10 cellular contexts compared by ENCODE assay signal in the genomic region with DNA sequence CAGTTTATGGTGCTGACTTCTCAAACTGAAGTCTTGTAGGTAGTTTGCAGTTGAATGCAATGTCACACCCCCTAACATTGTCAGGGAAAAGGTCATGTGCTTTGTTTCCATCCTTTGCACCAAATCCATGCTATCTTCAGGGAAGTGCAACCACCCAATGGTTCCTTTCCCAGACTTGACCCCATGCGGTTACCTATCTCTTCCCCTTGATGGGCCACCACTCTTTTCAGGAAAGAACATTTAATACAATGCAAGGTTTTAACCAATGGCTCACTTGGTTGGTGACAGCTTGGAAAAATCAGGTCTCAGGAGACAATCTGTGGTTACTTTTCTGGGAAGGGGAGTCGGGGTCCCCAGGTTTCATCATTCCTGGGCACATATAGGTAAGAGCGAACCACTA. TPM values are rescaled to one million over a fixed set of nuclear protein-coding genes. Genes with fewer than 3 reads are reported as not detected.
DNase-seq lines count a peak whose midpoint lies in the region; ATAC-seq and TF ChIP-seq lines count a peak whose summit lies in the region.
"Had no signal": no experiment of that assay in that cellular context is flagged by ENCODE, and none has a peak within 500 bp of the region (broad histone marks: within the 10 kb centered on the region; RNA-seq: fewer than 3 reads in every experiment).

No MANE protein-coding gene starts in this region.

- no peaks in the 10 kb centered on the region for H3K27me3 ChIP-seq in SK-N-SH (ENCODE audit: insufficient read depth)
- no peaks in the 10 kb centered on the region for H3K27me3 ChIP-seq in PC-9 (ENCODE audit: insufficient read depth, low read depth)
- H3K27me3 ChIP-seq in psoas muscle (ENCODE audit: insufficient read depth in 3 of 3, low read length in 2 of 3), result peaks cover 0 to 5% (median 0%) of the 10 kb centered on the region in 3 donors

- TF ChIP-seq EP300 in SK-N-SH (IDR thresholded peaks at IDR 0.05; ENCODE audit: borderline replicate concordance in 1 of 2, low read depth in 1 of 2, low read length in 1 of 2), result no peak

- H3K9ac ChIP-seq in SK-N-SH, result no peak overlapping the region

- H3K79me2 ChIP-seq in SK-N-SH (ENCODE audit: insufficient read depth), result peaks cover 5% of the 10 kb centered on the region; the same call in 1 of the 2 replicates
- H3K79me2 ChIP-seq in PC-9 (ENCODE audit: low read depth), result peaks cover 70% of the 10 kb centered on the region

- H3K27ac ChIP-seq in SK-N-SH (ENCODE audit: low read depth in 2 of 2, low read length in 1 of 2) (no peak overlapping the region), PC-9 (no peak overlapping the region), psoas muscle (no peak overlapping the region)
- H3K27ac ChIP-seq: 22Rv1 had no signal

- H3K9me2 ChIP-seq in SK-N-SH (no peaks in the 10 kb centered on the region), PC-9 (ENCODE audit: insufficient read depth) (no peaks in the 10 kb centered on the region)

- H3K4me3 ChIP-seq in SK-N-SH (ENCODE audit: low read depth in 2 of 2, low read length in 1 of 2) (peak overlapping the region; percentile 72 to 76; a peak in 2 of 4 replicates), PC-9 (peak overlapping the region; percentile 92), fibroblast of the aortic adventitia (ENCODE audit: low read depth, low read length) (peak overlapping the region; percentile 76), psoas muscle (peak overlapping the region; percentile 88)

- H2AFZ ChIP-seq in SK-N-SH (ENCODE audit: low read depth) (no peak overlapping the region), PC-9 (no peak overlapping the region)

- intact Hi-C loops in PC-9 (cut with micrococcal nuclease; ENCODE audit: unreplicated experiment) (no loop called here), psoas muscle (cut with DNase I) (loop anchor here (2.0 to 10.0 kb wide), 3 partner anchors 43 to 103 kb away; no protein-coding TSS in a partner anchor)

- POLR2A ChIA-PET in SK-N-SH (lab: Yijun Ruan, JAX), result interaction anchor here (1.2 kb wide), 1 partner anchor 41 kb away, joined by 3 read pairs; no protein-coding TSS in a partner anchor
- POLR2A ChIA-PET in PC-9 (lab: Charles Lee; ENCODE audit: unreplicated experiment), result interaction anchor here (0.9 to 1.0 kb wide), 3 partner anchors 9 to 190 kb away, joined by 3 to 5 read pairs (median 4); no protein-coding TSS in a partner anchor

- BruUV-seq in PC-9 (replicated peaks; lab: Mats Ljungman, UMichigan), result no TSS peak

- DNase-seq in SK-N-SH (no peak), PC-9 (no peak), fibroblast of the aortic adventitia (ENCODE audit: low read depth) (no peak), psoas muscle (no peak), NAMALWA (ENCODE audit: low spot score) (no peak), SHP77 treated with DMSO at 0.1 percent for 48 hours (lab: John Stamatoyannopoulos, UW) (no peak), cerebellum (ENCODE audit: low spot score) (no peak)

- no peaks in the 10 kb centered on the region for H3F3A ChIP-seq in SK-N-SH (replicated peaks; ENCODE audit: insufficient read depth)
- peaks cover 3% of the 10 kb centered on the region; the same call in 1 of the 2 replicates for H3F3A ChIP-seq in PC-9 (ENCODE audit: insufficient read depth, low read depth)

- H3K36me3 ChIP-seq in SK-N-SH (replicated peaks in 1 of 2; ENCODE audit: control insufficient read depth in 1 of 2, insufficient read depth in 2 of 2, low read length in 1 of 2) (no peaks in the 10 kb centered on the region), PC-9 (ENCODE audit: low read depth) (0 out of 2 replicates have a peak, but pooled peaks cover 9% of the 10 kb centered on the region), psoas muscle (ENCODE audit: insufficient read depth in 1 of 2, low read depth in 1 of 2) (no peaks in the 10 kb centered on the region)

- no peak for ATAC-seq in SK-N-SH treated with all-trans-retinoic acid at 6 μM for 48 hours
- no peak for ATAC-seq in psoas muscle
- ATAC-seq: activated CD4-positive, CD25-positive, alpha-beta regulatory T cell treated with anti-CD3 and anti-CD28 coated beads, Interleukin-2, amount 50 U/mL, for 24 hours had no signal

- CTCF ChIA-PET in SK-N-SH (lab: Yijun Ruan, JAX), result interaction anchor here (0.9 to 13.4 kb wide), 12 partner anchors 9 to 368 kb away, joined by 3 to 240 read pairs (median 6); no protein-coding TSS in a partner anchor
- CTCF ChIA-PET in PC-9 (lab: Charles Lee), result interaction anchor here (0.7 to 1.2 kb wide), 2 partner anchors 9 to 182 kb away, joined by 3 to 4 read pairs; no protein-coding TSS in a partner anchor

- 94% methylated on average over 2 of the region's 3 CpGs for WGBS in SK-N-SH (ENCODE audit: low lambda C conversion rate)
- 88 to 91% (median 90%) methylated on average over 3 of the region's 3 CpGs for WGBS in psoas muscle, 3 donors

- TF ChIP-seq CTCF in SK-N-SH (IDR thresholded peaks at IDR 0.05) (no peak), PC-9 (conservative IDR thresholded peaks at IDR 0.05) (no peak), fibroblast of the aortic adventitia (IDR thresholded peaks at IDR 0.05; ENCODE audit: insufficient read depth, low read length) (no peak), psoas muscle (IDR thresholded peaks at IDR 0.05) (no peak)

- TF ChIP-seq RAD21 in SK-N-SH (IDR thresholded peaks at IDR 0.05; ENCODE audit: low read length), result no peak

- peak overlapping the region; percentile 96; the same call in 1 of the 2 replicates for H3K4me2 ChIP-seq in SK-N-SH
- peak overlapping the region; percentile 94 for H3K4me2 ChIP-seq in PC-9

- H3K4me1 ChIP-seq in SK-N-SH (ENCODE audit: control insufficient read depth in 1 of 2, insufficient read depth in 2 of 2, low read depth in 1 of 2, low read length in 1 of 2) (peaks cover 18 to 33% of the 10 kb centered on the region in 2 experiments; a peak in 3 of 4 replicates), PC-9 (replicated peaks; ENCODE audit: insufficient read depth) (peaks cover 60% of the 10 kb centered on the region), psoas muscle (peaks cover 39% of the 10 kb centered on the region)

- H3K9me3 ChIP-seq in SK-N-SH (no peaks in the 10 kb centered on the region), PC-9 (ENCODE audit: insufficient read depth, low read depth) (no peaks in the 10 kb centered on the region), psoas muscle (no peaks in the 10 kb centered on the region)

- H4K20me1 ChIP-seq in SK-N-SH (ENCODE audit: insufficient read depth) (peaks cover 14% of the 10 kb centered on the region; the same call in 1 of the 2 replicates), PC-9 (ENCODE audit: insufficient read depth) (peaks cover 22% of the 10 kb centered on the region)

TF ChIP-seq in SK-N-SH, 30 proteins besides CTCF, POLR2A, EP300 and RAD21 (continues in another document):
- no peak for TF ChIP-seq SMC3 (IDR thresholded peaks at IDR 0.05; ENCODE audit: low read depth, low read length)
- TF ChIP-seq, protein P1, sequence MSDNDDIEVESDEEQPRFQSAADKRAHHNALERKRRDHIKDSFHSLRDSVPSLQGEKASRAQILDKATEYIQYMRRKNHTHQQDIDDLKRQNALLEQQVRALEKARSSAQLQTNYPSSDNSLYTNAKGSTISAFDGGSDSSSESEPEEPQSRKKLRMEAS (IDR thresholded peaks at IDR 0.05; ENCODE audit: low read depth), result no peak
- TF ChIP-seq RXRA (IDR thresholded peaks at IDR 0.05; ENCODE audit: borderline replicate concordance, low read depth), result no peak
- TF ChIP-seq FOXJ3 (CRISPR knock-in tag; IDR thresholded peaks at IDR 0.05), result no peak
- no peak for TF ChIP-seq FOXM1 (IDR thresholded peaks at IDR 0.05; ENCODE audit: low read depth)
- TF ChIP-seq EZH2phosphoT487 (IDR thresholded peaks at IDR 0.05; ENCODE audit: borderline replicate concordance, low read depth), result no peak
- TF ChIP-seq IRF3 (IDR thresholded peaks at IDR 0.05; ENCODE audit: low read depth, low read length), result no peak
- TF ChIP-seq MXI1 (IDR thresholded peaks at IDR 0.05; ENCODE audit: low read depth, low read length), result no peak

TF ChIP-seq in SK-N-SH treated with all-trans-retinoic acid at 6 μM for 48 hours, 23 proteins besides CTCF, POLR2A, EP300 and RAD21:
- TF ChIP-seq, protein P2, sequence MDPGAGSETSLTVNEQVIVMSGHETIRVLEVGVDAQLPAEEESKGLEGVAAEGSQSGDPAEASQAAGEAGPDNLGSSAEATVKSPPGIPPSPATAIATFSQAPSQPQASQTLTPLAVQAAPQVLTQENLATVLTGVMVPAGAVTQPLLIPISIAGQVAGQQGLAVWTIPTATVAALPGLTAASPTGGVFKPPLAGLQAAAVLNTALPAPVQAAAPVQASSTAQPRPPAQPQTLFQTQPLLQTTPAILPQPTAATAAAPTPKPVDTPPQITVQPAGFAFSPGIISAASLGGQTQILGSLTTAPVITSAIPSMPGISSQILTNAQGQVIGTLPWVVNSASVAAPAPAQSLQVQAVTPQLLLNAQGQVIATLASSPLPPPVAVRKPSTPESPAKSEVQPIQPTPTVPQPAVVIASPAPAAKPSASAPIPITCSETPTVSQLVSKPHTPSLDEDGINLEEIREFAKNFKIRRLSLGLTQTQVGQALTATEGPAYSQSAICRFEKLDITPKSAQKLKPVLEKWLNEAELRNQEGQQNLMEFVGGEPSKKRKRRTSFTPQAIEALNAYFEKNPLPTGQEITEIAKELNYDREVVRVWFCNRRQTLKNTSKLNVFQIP (CRISPR knock-in tag; IDR thresholded peaks at IDR 0.05; ENCODE audit: borderline replicate concordance, low read depth), result no peak
TF ChIP-seq in SK-N-SH treated with all-trans-retinoic acid at 6 μM for 48 hours: peak in this region for 0.

RNA-seq across cellular contexts. Expression of gene ABTB2, which starts 2.1 kb away (rescaled TPM):
- polyA plus RNA-seq in SK-N-SH (2012; rRNA removed) (4.9 and 7.8 TPM in 2 replicates), psoas muscle (10 to 100 TPM in 1 of 3 donors, 1 to 10 TPM in 2; 4.5 to 21.1 (median 8.0) TPM)
- 3.2 and 5.2 TPM in 2 replicates for polyA plus RNA-seq in SK-N-SH (2012; cell fraction: cytosol; rRNA removed)
- 14.8 and 16.0 TPM in 2 replicates for polyA plus RNA-seq in SK-N-SH (2012; cell fraction: nucleus; rRNA removed)
- total RNA-seq in PC-9 (2021) (12.7 and 12.9 TPM in 2 replicates), fibroblast of the aortic adventitia (ENCODE audit: low replicate concordance) (0.82 and 1.7 TPM in 2 replicates), psoas muscle (10 to 100 TPM; 11.9 to 24.7 (median 20.0) TPM), cerebellum (12.3 TPM)
